12 cellular contexts compared by ENCODE assay signal in genomic region chr18:12741351-12741750, GRCh38. TPM values are rescaled to one million over a fixed set of nuclear protein-coding genes. Genes with fewer than 3 reads are reported as not detected.
DNase-seq lines count a peak whose midpoint lies in the region; ATAC-seq, FAIRE-seq and TF ChIP-seq lines count a peak whose summit lies in the region.
"Had no signal": no experiment of that assay in that cellular context is flagged by ENCODE, and none has a peak within 500 bp of the region (broad histone marks: within the 10 kb centered on the region; RNA-seq: fewer than 3 reads in every experiment).

No MANE protein-coding gene starts in this region.

- POLR2A ChIA-PET in A549 (lab: Yijun Ruan, JAX), result interaction anchor here (0.6 to 1.3 kb wide), 2 partner anchors 142 to 193 kb away, joined by 4 to 7 read pairs; partner anchors contain the start of gene PTPN2

- H3K9me3 ChIP-seq in A549, result no peaks in the 10 kb centered on the region
- H3K9me3 ChIP-seq in sigmoid colon, result no peaks in the 10 kb centered on the region
- H3K9me3 ChIP-seq: HAP-1 had no signal

- no peaks in the 10 kb centered on the region for H3K4me1 Mint-ChIP-seq in stimulated activated memory B cell treated with anti-CD40 and anti-IgM and Interleukin-4, amounts not matched to agents 10 μg/mL and 1 μg/mL and 100 μg/mL, for 72 hours

- H3K36me3 Mint-ChIP-seq in stimulated activated memory B cell treated with anti-CD40 and anti-IgM and Interleukin-4, amounts not matched to agents 10 μg/mL and 1 μg/mL and 100 μg/mL, for 72 hours, result no peaks in the 10 kb centered on the region

- peak; percentile 72 to 82; a peak in 2 of 5 replicates for TF ChIP-seq EP300 in A549 (IDR thresholded peaks at IDR 0.05)
- TF ChIP-seq EP300 in sigmoid colon (IDR thresholded peaks at IDR 0.05), result no peak

- TF ChIP-seq CTCF in A549 (IDR thresholded peaks at IDR 0.05), result no peak
- TF ChIP-seq CTCF in choroid plexus epithelial cell (conservative IDR thresholded peaks at IDR 0.05; ENCODE audit: low read depth, low read length), result no peak
- TF ChIP-seq CTCF in sigmoid colon (IDR thresholded peaks at IDR 0.05), result no peak

- no peak overlapping the region for H3K27ac Mint-ChIP-seq in stimulated activated memory B cell treated with anti-CD40 and anti-IgM and Interleukin-4, amounts not matched to agents 10 μg/mL and 1 μg/mL and 100 μg/mL, for 72 hours

- ATAC-seq in A549 (peak; percentile 90 to 96), HG02759 (IDR thresholded peaks at IDR 0.05; ENCODE audit: unreplicated experiment) (no peak)
- ATAC-seq in stimulated activated memory B cell treated with anti-CD40 and anti-IgM and Interleukin-4, amounts not matched to agents 10 μg/mL and 1 μg/mL and 100 μg/mL, for 72 hours, result no peak

- no peaks in the 10 kb centered on the region for H3K27me3 ChIP-seq in sigmoid colon

- TF ChIP-seq POLR2A in A549 (IDR thresholded peaks at IDR 0.05; ENCODE audit: low read length) (no peak), sigmoid colon (IDR thresholded peaks at IDR 0.05) (no peak)

- H3K4me1 ChIP-seq in A549, result peaks cover 36% of the 10 kb centered on the region
- no peaks in the 10 kb centered on the region for H3K4me1 ChIP-seq in sigmoid colon

- H3K36me3 ChIP-seq in sigmoid colon, result no peaks in the 10 kb centered on the region
- H3K36me3 ChIP-seq: HAP-1 had no signal

- CTCF ChIA-PET in A549 (lab: Yijun Ruan, JAX), result interaction anchor here (0.8 to 7.1 kb wide), 5 partner anchors 12 to 193 kb away, joined by 3 to 84 read pairs (median 3); no protein-coding TSS in a partner anchor

- H3K4me3 ChIP-seq in A549 (peak overlapping the region; percentile 20; the same call in 1 of the 3 replicates), choroid plexus epithelial cell (ENCODE audit: low read depth, low read length) (no peak overlapping the region), sigmoid colon (no peak overlapping the region)
- H3K4me3 ChIP-seq: HAP-1 had no signal

- DNase-seq in A549 (ENCODE audit: low read depth in 1 of 2, low spot score in 1 of 2) (peak; percentile 36 to 80), Daoy (ENCODE audit: low read depth) (peak; percentile 74), NCI-H226 (peak; percentile 89), choroid plexus epithelial cell (ENCODE audit: low read depth) (peak; percentile 72), sigmoid colon (no peak)
- DNase-seq in activated CD4-positive, CD25-positive, alpha-beta regulatory T cell (lab: John Stamatoyannopoulos, UW), result no peak
- DNase-seq: activated naive CD4-positive, alpha-beta T cell treated with anti-CD3 and anti-CD28 coated beads, Interleukin-2, amount 50 U/mL, for 16 hours; NCI-H82 had no signal

- H3K4me3 Mint-ChIP-seq in stimulated activated memory B cell treated with anti-CD40 and anti-IgM and Interleukin-4, amounts not matched to agents 10 μg/mL and 1 μg/mL and 100 μg/mL, for 72 hours, result no peak overlapping the region

- WGBS in A549 (ENCODE audit: missing lambda C conversion rate), result under 1% methylated on average over 6 of the region's 6 CpGs
- 81 to 82% methylated on average over 6 of the region's 6 CpGs for WGBS in sigmoid colon, 2 donors

- TF ChIP-seq RAD21 in A549 (conservative IDR thresholded peaks at IDR 0.05 in 1 of 2, IDR thresholded peaks at IDR 0.05 in 1 of 2), result no peak

- FAIRE-seq in A549 (lab: Jason Lieb, UNC), result no peak

- H3K27me3 Mint-ChIP-seq in stimulated activated memory B cell treated with anti-CD40 and anti-IgM and Interleukin-4, amounts not matched to agents 10 μg/mL and 1 μg/mL and 100 μg/mL, for 72 hours, result peaks cover 3% of the 10 kb centered on the region

- intact Hi-C loops in sigmoid colon (cut with DNase I), result loop anchor here (5.0 kb wide), 1 partner anchor 196 kb away; no protein-coding TSS in a partner anchor

- no peaks in the 10 kb centered on the region for H3K9me3 Mint-ChIP-seq in stimulated activated memory B cell treated with anti-CD40 and anti-IgM and Interleukin-4, amounts not matched to agents 10 μg/mL and 1 μg/mL and 100 μg/mL, for 72 hours

- H3K4me2 ChIP-seq in A549, result peak overlapping the region; percentile 80

- H3K27ac ChIP-seq in A549 (peak overlapping the region; percentile 89 to 95), sigmoid colon (no peak overlapping the region)
- H3K27ac ChIP-seq: VCaP had no signal

TF ChIP-seq in A549, 52 proteins besides CTCF, POLR2A, EP300 and RAD21:
- peak in 1 of 2 experiments; percentile 73; a peak in 3 of 4 replicates for TF ChIP-seq CEBPB (IDR thresholded peaks at IDR 0.05)
- no peak for TF ChIP-seq FOXS1 (CRISPR knock-in tag; IDR thresholded peaks at IDR 0.05)
- no peak for TF ChIP-seq ZC3H11A (IDR thresholded peaks at IDR 0.05)
- peak; percentile 66; the same call in 1 of the 3 replicates for TF ChIP-seq BCL3 (IDR thresholded peaks at IDR 0.05)
- TF ChIP-seq KDM5A (IDR thresholded peaks at IDR 0.05), result no peak
- peak; percentile 70 for TF ChIP-seq FOSL2 (IDR thresholded peaks at IDR 0.05)
- peak; percentile 82 for TF ChIP-seq FOSL2 (CRISPR knock-in tag; IDR thresholded peaks at IDR 0.05)
- TF ChIP-seq GATA3 (IDR thresholded peaks at IDR 0.05; ENCODE audit: borderline replicate concordance), result peak; percentile 86
- TF ChIP-seq JUNB (IDR thresholded peaks at IDR 0.05), result peak; percentile 74; the same call in 1 of the 2 replicates
- TF ChIP-seq MAX (IDR thresholded peaks at IDR 0.05), result peak; percentile 52; the same call in 1 of the 2 replicates
- peak; percentile 68 to 76; a peak in 4 of 5 replicates for TF ChIP-seq JUN (IDR thresholded peaks at IDR 0.05)

RNA-seq across cellular contexts. Expression of gene PSMG2, which starts 38.5 kb away (rescaled TPM):
- polyA plus RNA-seq in A549 (2011; rRNA removed) (69.2 and 76.8 TPM in 2 replicates), A549 (2017; fragmentation: RNase III; extraction: RNeasy Plus Mini Kit Qiagen cat#74134 plus additional on column Dnase treatment) (75.3 to 76.5 TPM (median 75.7 TPM) in 3 replicates), sigmoid colon (100 to 1,000 TPM in 1 of 3 donors, 10 to 100 TPM in 2; 78.1 to 105 (median 90.7) TPM)
- 27.4 and 32.9 TPM in 2 replicates for polyA plus RNA-seq in A549 (2012; cell fraction: cytosol; rRNA removed)
- 11.3 and 13.9 TPM in 2 replicates for polyA plus RNA-seq in A549 (2012; cell fraction: nucleus; rRNA removed)
- 24.7 and 28.8 TPM in 2 replicates for polyA minus RNA-seq in A549 (2011; rRNA and poly(A)+ RNA removed)
- 105 and 108 TPM in 2 replicates for total RNA-seq in Daoy (2014; rRNA removed; shearing (Covaris generic))
- total RNA-seq in sigmoid colon, result 100 to 1,000 TPM in 1 of 4 donors, 10 to 100 TPM in 3; 85.1 to 100 (median 92.4) TPM

RNA-seq across cellular contexts. Expression of gene CEP76, which starts 38.8 kb away (rescaled TPM):
- polyA plus RNA-seq in A549 (2011; rRNA removed) (12.4 and 13.1 TPM in 2 replicates), A549 (2017; fragmentation: RNase III; extraction: RNeasy Plus Mini Kit Qiagen cat#74134 plus additional on column Dnase treatment) (7.8 to 7.9 TPM (median 7.9 TPM) in 3 replicates), sigmoid colon (1 to 10 TPM; 2.4 to 4.9 (median 4.0) TPM)
- 5.6 and 6.0 TPM in 2 replicates for polyA plus RNA-seq in A549 (2012; cell fraction: cytosol; rRNA removed)
- polyA plus RNA-seq in A549 (2012; cell fraction: nucleus; rRNA removed), result 7.7 TPM in 2 replicates
- 6.3 and 11.7 TPM in 2 replicates for polyA minus RNA-seq in A549 (2011; rRNA and poly(A)+ RNA removed)
- 17.7 and 24.6 TPM in 2 replicates for total RNA-seq in Daoy (2014; rRNA removed; shearing (Covaris generic))
- total RNA-seq in sigmoid colon, result 1 to 10 TPM; 5.8 to 9.1 (median 8.1) TPM

Comparison
In these comparisons a context has a peak if more than half of its experiments do, and no peak if none do; other contexts are left out.
1. ATAC-seq: peak in A549 (2 of 2); none in stimulated activated memory B cell treated with anti-CD40 and anti-IgM and Interleukin-4, amounts not matched to agents 10 μg/mL and 1 μg/mL and 100 μg/mL, for 72 hours (single experiment) and HG02759 (single experiment).
2. DNase-seq: peak in A549 (2 of 2), Daoy (single experiment), NCI-H226 (single experiment) and choroid plexus epithelial cell (single experiment); none in sigmoid colon (single experiment) and activated CD4-positive, CD25-positive, alpha-beta regulatory T cell (0 of 4).
3. H3K27ac ChIP-seq: peak in A549 (2 of 2); none in sigmoid colon (0 of 4).